ENCODE assay signal across 1 cellular context in genomic region chr17:75338335-75338734, GRCh38.
TF ChIP-seq lines count a peak whose summit lies in the region.

No MANE protein-coding gene starts in this region.

TF ChIP-seq in SK-N-SH treated with all-trans-retinoic acid at 6 μM for 48 hours, 23 proteins besides CTCF, POLR2A, EP300 and RAD21 (continued from another document):
- TF ChIP-seq TSHZ2 (CRISPR knock-in tag; IDR thresholded peaks at IDR 0.05) = no peak
TF ChIP-seq in SK-N-SH treated with all-trans-retinoic acid at 6 μM for 48 hours: peak in this region for 0.
